ENCODE assay signal across 26 cellular contexts in genomic region chr20:49172413-49172812, GRCh38. TPM values are rescaled to one million over a fixed set of nuclear protein-coding genes. Genes with fewer than 3 reads are reported as not detected.
DNase-seq lines count a peak whose midpoint lies in the region; ATAC-seq and TF ChIP-seq lines count a peak whose summit lies in the region.
"Had no signal": no experiment of that assay in that cellular context is flagged by ENCODE, and none has a peak within 500 bp of the region (broad histone marks: within the 10 kb centered on the region; RNA-seq: fewer than 3 reads in every experiment).

No MANE protein-coding gene starts in this region.

- H3K27ac ChIP-seq in Panc1 (ENCODE audit: low read length), result no peak overlapping the region
- H3K27ac ChIP-seq: gastrocnemius medialis, hepatocyte, suprapubic skin, upper lobe of right lung had no signal

- no peak overlapping the region for H3K4me3 ChIP-seq in Panc1 (ENCODE audit: low read depth in 2 of 2, low read length in 2 of 2)
- H3K4me3 ChIP-seq: gastrocnemius medialis, hepatocyte, lung, mucosa of descending colon, suprapubic skin, upper lobe of right lung had no signal

- peaks cover 39% of the 10 kb centered on the region for H3K4me1 Mint-ChIP-seq in activated CD4-positive, alpha-beta T cell treated with anti-CD3 and anti-CD28 coated beads, Interleukin-2, amount 10 ng/mL, durations not matched to agents 24 days and 14 days
- peaks cover 42% of the 10 kb centered on the region for H3K4me1 Mint-ChIP-seq in brain

- BruUV-seq in Panc1 (replicated peaks; lab: Mats Ljungman, UMichigan), result TSS peak; percentile 43

- H3K4me3 Mint-ChIP-seq in activated CD4-positive, alpha-beta T cell treated with anti-CD3 and anti-CD28 coated beads, Interleukin-2, amount 10 ng/mL, durations not matched to agents 24 days and 14 days, result no peak overlapping the region
- H3K4me3 Mint-ChIP-seq in brain, result no peak overlapping the region
- H3K4me3 Mint-ChIP-seq: activated CD4-positive, alpha-beta T cell treated with anti-CD3 and anti-CD28 coated beads for 36 hours; activated naive CD4-positive, alpha-beta T cell treated with anti-CD3 and anti-CD28 coated beads, Interleukin-2, amount 50 U/mL, for 24 hours; nephron; stimulated activated naive B cell treated with anti-CD40 and anti-IgM and Interleukin-4, amounts not matched to agents 10 μg/mL and 1 μg/mL and 100 μg/mL, for 72 hours had no signal

- H3K9me3 Mint-ChIP-seq in activated CD4-positive, alpha-beta T cell treated with anti-CD3 and anti-CD28 coated beads, Interleukin-2, amount 10 ng/mL, durations not matched to agents 24 days and 14 days, result no peaks in the 10 kb centered on the region
- H3K9me3 Mint-ChIP-seq in brain, result peaks cover 0 to 3% (median 0%) of the 10 kb centered on the region in 5 experiments
- H3K9me3 Mint-ChIP-seq in activated naive CD4-positive, alpha-beta T cell treated with anti-CD3 and anti-CD28 coated beads, Interleukin-2, amount 50 U/mL, for 72 hours, result no peaks in the 10 kb centered on the region
- H3K9me3 Mint-ChIP-seq: activated naive CD4-positive, alpha-beta T cell treated with anti-CD3 and anti-CD28 coated beads, Interleukin-2, amount 50 U/mL, for 24 hours; nephron; stimulated activated naive B cell treated with anti-CD40 and anti-IgM and Interleukin-4, amounts not matched to agents 10 μg/mL and 1 μg/mL and 100 μg/mL, for 72 hours had no signal

- DNase-seq in activated CD4-positive, alpha-beta T cell treated with anti-CD3 and anti-CD28 coated beads, Interleukin-2, amount 10 ng/mL, durations not matched to agents 24 days and 14 days, result no peak
- DNase-seq in activated CD4-positive, alpha-beta T cell treated with anti-CD3 and anti-CD28 coated beads, Interleukin-2, amount 50 U/mL, for 1 hour, result no peak
- DNase-seq in Panc1 (ENCODE audit: low read depth, low spot score), result no peak
- DNase-seq in globus pallidus (ENCODE audit: low spot score), result no peak
- DNase-seq in activated naive CD4-positive, alpha-beta T cell treated with anti-CD3 and anti-CD28 coated beads, Interleukin-2, amount 50 U/mL, for 72 hours (ENCODE audit: low spot score in 2 of 2), result no peak
- no peak for DNase-seq in T1000 (lab: John Stamatoyannopoulos, UW)
- DNase-seq: 8988T; activated CD4-positive, alpha-beta T cell treated with anti-CD3 and anti-CD28 coated beads for 36 hours; gastrocnemius medialis; HCEC 1CT; Kasumi-1; mucosa of descending colon; MV-4-11; NCI-H1436; NCI-H2081 treated with DMSO at 0.1 percent for 48 hours; NCI-H226; SHP77; stimulated activated naive B cell treated with anti-CD40 and anti-IgM and Interleukin-4, amounts not matched to agents 10 μg/mL and 1 μg/mL and 100 μg/mL, for 72 hours; upper lobe of right lung had no signal

- no peaks in the 10 kb centered on the region for H3K27me3 Mint-ChIP-seq in activated CD4-positive, alpha-beta T cell treated with anti-CD3 and anti-CD28 coated beads, Interleukin-2, amount 10 ng/mL, durations not matched to agents 24 days and 14 days
- no peaks in the 10 kb centered on the region for H3K27me3 Mint-ChIP-seq in brain
- H3K27me3 Mint-ChIP-seq: activated CD4-positive, alpha-beta T cell treated with anti-CD3 and anti-CD28 coated beads for 36 hours; activated naive CD4-positive, alpha-beta T cell treated with anti-CD3 and anti-CD28 coated beads, Interleukin-2, amount 50 U/mL, for 24 hours; stimulated activated naive B cell treated with anti-CD40 and anti-IgM and Interleukin-4, amounts not matched to agents 10 μg/mL and 1 μg/mL and 100 μg/mL, for 72 hours had no signal

- H3K27me3 ChIP-seq in Panc1 (ENCODE audit: control insufficient read depth, insufficient read depth, low read length), result no peaks in the 10 kb centered on the region
- H3K27me3 ChIP-seq: gastrocnemius medialis, hepatocyte, suprapubic skin, upper lobe of right lung had no signal

- CTCF ChIA-PET in Panc1 (lab: Charles Lee), result no interaction called here

- TF ChIP-seq CTCF in Panc1 (IDR thresholded peaks at IDR 0.05) (no peak), brain (conservative IDR thresholded peaks at IDR 0.05) (no peak)

- POLR2A ChIA-PET in Panc1 (lab: Charles Lee), result no interaction called here

- no peaks in the 10 kb centered on the region for H3K9me3 ChIP-seq in Panc1 (ENCODE audit: control insufficient read depth, insufficient read depth, low read depth, low read length)
- H3K9me3 ChIP-seq: gastrocnemius medialis, mucosa of descending colon, suprapubic skin, upper lobe of right lung had no signal

- peaks cover 32% of the 10 kb centered on the region for H3K36me3 Mint-ChIP-seq in activated CD4-positive, alpha-beta T cell treated with anti-CD3 and anti-CD28 coated beads, Interleukin-2, amount 10 ng/mL, durations not matched to agents 24 days and 14 days (ENCODE audit: low read depth)
- H3K36me3 Mint-ChIP-seq in brain, result peaks cover 43% of the 10 kb centered on the region
- H3K36me3 Mint-ChIP-seq in activated naive CD4-positive, alpha-beta T cell treated with anti-CD3 and anti-CD28 coated beads, Interleukin-2, amount 50 U/mL, for 72 hours, result peaks cover 5 to 27% of the 10 kb centered on the region in 2 donors

- peak; percentile 50 for ATAC-seq in GM18498 (IDR thresholded peaks at IDR 0.05; ENCODE audit: unreplicated experiment)
- ATAC-seq in Panc1, result no peak
- ATAC-seq in activated naive CD4-positive, alpha-beta T cell treated with anti-CD3 and anti-CD28 coated beads, Interleukin-2, amount 50 U/mL, for 72 hours, result no peak
- ATAC-seq: activated CD4-positive, alpha-beta T cell treated with anti-CD3 and anti-CD28 coated beads for 36 hours; gastrocnemius medialis; mucosa of descending colon; stimulated activated naive B cell treated with anti-CD40 and anti-IgM and Interleukin-4, amounts not matched to agents 10 μg/mL and 1 μg/mL and 100 μg/mL, for 72 hours; upper lobe of right lung had no signal

- peak overlapping the region; percentile 0 for H3K27ac Mint-ChIP-seq in activated CD4-positive, alpha-beta T cell treated with anti-CD3 and anti-CD28 coated beads, Interleukin-2, amount 10 ng/mL, durations not matched to agents 24 days and 14 days
- peak overlapping the region in 3 of 5 experiments; percentile 15 to 45 (median 42) for H3K27ac Mint-ChIP-seq in brain
- no peak overlapping the region for H3K27ac Mint-ChIP-seq in activated naive CD4-positive, alpha-beta T cell treated with anti-CD3 and anti-CD28 coated beads, Interleukin-2, amount 50 U/mL, for 72 hours
- H3K27ac Mint-ChIP-seq: activated CD4-positive, alpha-beta T cell treated with anti-CD3 and anti-CD28 coated beads for 36 hours; activated naive CD4-positive, alpha-beta T cell treated with anti-CD3 and anti-CD28 coated beads, Interleukin-2, amount 50 U/mL, for 24 hours; stimulated activated naive B cell treated with anti-CD40 and anti-IgM and Interleukin-4, amounts not matched to agents 10 μg/mL and 1 μg/mL and 100 μg/mL, for 72 hours had no signal

- no peaks in the 10 kb centered on the region for H3K4me1 ChIP-seq in Panc1 (ENCODE audit: control insufficient read depth, insufficient read depth, low read length)

- in situ Hi-C loops in Panc1 (cut with HindIII; ENCODE audit: low pct_unique_long_range_greater_than_20kb, low sequenced_read_pairs), result no loop called here

- no peaks in the 10 kb centered on the region for H3K36me3 ChIP-seq in Panc1 (ENCODE audit: control insufficient read depth, insufficient read depth, low read length)
- H3K36me3 ChIP-seq: gastrocnemius medialis, upper lobe of right lung had no signal

- intact Hi-C loops in activated CD4-positive, alpha-beta T cell treated with anti-CD3 and anti-CD28 coated beads, Interleukin-2, amount 10 ng/mL, durations not matched to agents 24 days and 14 days (cut with micrococcal nuclease), result no loop called here
- intact Hi-C loops in Panc1 (cut with micrococcal nuclease; ENCODE audit: unreplicated experiment), result no loop called here

RNA-seq across cellular contexts. Expression of gene STAU1, which starts 15.7 kb away (rescaled TPM):
- 73.5 and 73.7 TPM in 2 replicates for total RNA-seq in activated CD4-positive, alpha-beta T cell treated with anti-CD3 and anti-CD28 coated beads, Interleukin-2, amount 10 ng/mL, durations not matched to agents 24 days and 14 days
- total RNA-seq in Panc1 (2021; ENCODE audit: unreplicated experiment), result 103 TPM
- polyA plus RNA-seq in Panc1 (2012; ENCODE audit: insufficient read length), result 75.8 TPM
- 162 TPM for polyA plus RNA-seq in brain (ENCODE audit: insufficient read depth, low read depth, low replicate concordance)
- total RNA-seq in activated naive CD4-positive, alpha-beta T cell treated with anti-CD3 and anti-CD28 coated beads, Interleukin-2, amount 50 U/mL, for 72 hours, result 10 to 100 TPM; 61.1 to 98.9 TPM

RNA-seq across cellular contexts. Expression of gene DDX27, which starts 46.8 kb away (rescaled TPM):
- 56.5 and 56.9 TPM in 2 replicates for total RNA-seq in activated CD4-positive, alpha-beta T cell treated with anti-CD3 and anti-CD28 coated beads, Interleukin-2, amount 10 ng/mL, durations not matched to agents 24 days and 14 days
- 63.4 TPM for total RNA-seq in Panc1 (2021; ENCODE audit: unreplicated experiment)
- polyA plus RNA-seq in Panc1 (2012; ENCODE audit: insufficient read length), result 79.2 TPM
- polyA plus RNA-seq in brain (ENCODE audit: insufficient read depth, low read depth, low replicate concordance), result 81.3 TPM
- total RNA-seq in activated naive CD4-positive, alpha-beta T cell treated with anti-CD3 and anti-CD28 coated beads, Interleukin-2, amount 50 U/mL, for 72 hours, result 10 to 100 TPM; 42.1 to 51.9 TPM

Comparison
In these comparisons a context has a peak if more than half of its experiments do, and no peak if none do; other contexts are left out.
1. H3K27ac Mint-ChIP-seq: peak in activated CD4-positive, alpha-beta T cell treated with anti-CD3 and anti-CD28 coated beads, Interleukin-2, amount 10 ng/mL, durations not matched to agents 24 days and 14 days (single experiment) and brain (3 of 5); none in activated naive CD4-positive, alpha-beta T cell treated with anti-CD3 and anti-CD28 coated beads, Interleukin-2, amount 50 U/mL, for 72 hours (0 of 2).